8 cellular contexts compared by ENCODE assay signal in genomic region chr3:48429416-48430358, GRCh38. TPM values are rescaled to one million over a fixed set of nuclear protein-coding genes. Genes with fewer than 3 reads are reported as not detected.
DNase-seq lines count a peak whose midpoint lies in the region; ATAC-seq and TF ChIP-seq lines count a peak whose summit lies in the region.

TSS of gene PLXNB1 (minus strand) at chr3:48430086. CDS start at chr3:48424611, 5,475 bp downstream.

- ATAC-seq in foreskin keratinocyte (peak; percentile 44), HG03342 (IDR thresholded peaks at IDR 0.05; ENCODE audit: unreplicated experiment) (no peak)

- peak within 1 kb of the TSS; percentile 20 to 99 (median 94) for H3K27ac Mint-ChIP-seq in nephron

- H3K4me3 Mint-ChIP-seq in nephron = peak within 1 kb of the TSS; percentile 91 to 93 (median 92)

- peaks cover 44% of the 10 kb centered on the region for H3K4me1 ChIP-seq in foreskin keratinocyte

- H3K27me3 ChIP-seq in foreskin keratinocyte = no peaks in the 10 kb centered on the region

- no peaks in the 10 kb centered on the region for H3K27me3 Mint-ChIP-seq in nephron (ENCODE audit: low read depth)

- peaks cover 58% of the 10 kb centered on the region for H3K4me1 Mint-ChIP-seq in nephron

- H3K27ac ChIP-seq in foreskin keratinocyte = peak within 1 kb of the TSS; percentile 67

- no peaks in the 10 kb centered on the region for H3K9me3 Mint-ChIP-seq in nephron

- no peak for TF ChIP-seq CTCF in foreskin keratinocyte (conservative IDR thresholded peaks at IDR 0.05)
- TF ChIP-seq CTCF in nephron (IDR thresholded peaks at IDR 0.05; ENCODE audit: unreplicated experiment in 3 of 3) = no peak
- TF ChIP-seq CTCF in subcutaneous adipose tissue (IDR thresholded peaks at IDR 0.05; ENCODE audit: low read depth) = no peak

- DNase-seq in DMS53 treated with DMSO at 0.1 percent for 48 hours (lab: John Stamatoyannopoulos, UW; ENCODE audit: unreplicated experiment) = peak; percentile 5
- DNase-seq in HPDE6-E6E7 (ENCODE audit: extremely low spot score) = peak; percentile 15
- peak; percentile 61 for DNase-seq in RKO (ENCODE audit: low spot score)
- peak in 3 of 4 experiments; percentile 18 to 63 (median 23) for DNase-seq in activated naive CD4-positive, alpha-beta T cell (lab: John Stamatoyannopoulos, UW)
- DNase-seq in foreskin keratinocyte = peak; percentile 87 to 89

- H3K36me3 Mint-ChIP-seq in nephron (ENCODE audit: low read depth) = peaks cover 3% of the 10 kb centered on the region

RNA-seq across cellular contexts. Expression of gene PLXNB1, which starts in this region (rescaled TPM):
- 67.8 and 73.4 TPM in 2 replicates for total RNA-seq in foreskin keratinocyte
- 40.1 and 40.6 TPM in 2 replicates for polyA plus RNA-seq in foreskin keratinocyte
- 10 to 100 TPM; 33.8 to 74.0 (median 53.2) TPM for total RNA-seq in subcutaneous adipose tissue

Comparison
In these comparisons a context has a peak if more than half of its experiments do, and no peak if none do; other contexts are left out.
1. DNase-seq: peak in every context shown above with its lines; median percentile 88 in foreskin keratinocyte; 61 in RKO; 23 in activated naive CD4-positive, alpha-beta T cell; 15 in HPDE6-E6E7; 5 in DMS53 treated with DMSO at 0.1 percent for 48 hours.